Comparison of ENCODE assay signal across 9 cellular contexts in the genomic region with DNA sequence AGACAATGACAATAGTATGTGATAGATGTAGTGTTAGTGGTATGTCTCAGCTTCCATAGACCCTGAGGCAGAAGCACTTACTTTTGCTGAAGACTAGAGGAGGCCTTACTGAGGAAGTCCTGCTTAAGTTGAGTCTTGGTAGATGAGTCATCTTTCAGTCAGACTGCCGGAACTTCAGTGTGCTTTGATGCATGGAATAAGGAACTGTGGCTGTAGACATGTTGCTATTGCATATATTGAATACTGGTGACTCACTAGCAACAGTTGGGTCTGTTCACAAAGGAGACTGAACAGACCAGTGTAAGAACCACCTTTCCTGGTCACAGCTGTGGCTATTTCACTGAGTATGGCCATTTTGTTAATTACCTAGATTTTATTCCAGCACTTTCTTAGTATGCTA.
A peak's percentile ranks its signal among the peaks of the same experiment; 100 is the strongest.
DNase-seq lines count a peak whose midpoint lies in the region; ATAC-seq and TF ChIP-seq lines count a peak whose summit lies in the region.
"Had no signal": no experiment of that assay in that cellular context is flagged by ENCODE, and none has a peak within 500 bp of the region (broad histone marks: within the 10 kb centered on the region; RNA-seq: fewer than 3 reads in every experiment).

No MANE protein-coding gene starts in this region.

- ATAC-seq in GM18907 (IDR thresholded peaks at IDR 0.05; ENCODE audit: unreplicated experiment) (peak; percentile 94), HG02885 (IDR thresholded peaks at IDR 0.05; ENCODE audit: poor library complexity, unreplicated experiment) (peak; percentile 100)
- no peak for ATAC-seq in activated CD8-positive, alpha-beta memory T cell treated with anti-CD3 and anti-CD28 coated beads, Interleukin-2, amount 10 ng/mL, durations not matched to agents 7 days and 5 days

- H3K4me3 Mint-ChIP-seq in activated CD8-positive, alpha-beta memory T cell treated with anti-CD3 and anti-CD28 coated beads, Interleukin-2, amount 10 ng/mL, durations not matched to agents 7 days and 5 days = no peak overlapping the region

- no peak for TF ChIP-seq CTCF in kidney epithelial cell (IDR thresholded peaks at IDR 0.05; ENCODE audit: insufficient read depth, low read length, poor library complexity, severe bottlenecking)

- H3K27ac Mint-ChIP-seq in activated CD8-positive, alpha-beta memory T cell treated with anti-CD3 and anti-CD28 coated beads, Interleukin-2, amount 10 ng/mL, durations not matched to agents 7 days and 5 days = no peak overlapping the region

- H3K4me3 ChIP-seq in kidney epithelial cell (ENCODE audit: low read depth, low read length) = no peak overlapping the region

- no peaks in the 10 kb centered on the region for H3K36me3 Mint-ChIP-seq in activated CD8-positive, alpha-beta memory T cell treated with anti-CD3 and anti-CD28 coated beads, Interleukin-2, amount 10 ng/mL, durations not matched to agents 7 days and 5 days

- CTCF ChIA-PET in activated CD8-positive, alpha-beta memory T cell treated with anti-CD3 and anti-CD28 coated beads, Interleukin-2, amount 10 ng/mL, durations not matched to agents 7 days and 5 days (lab: Charles Lee) = no interaction called here

- no peaks in the 10 kb centered on the region for H3K36me3 ChIP-seq in kidney epithelial cell (ENCODE audit: control insufficient read depth, insufficient read depth, low read length)

- peaks cover 3% of the 10 kb centered on the region for H3K9me3 Mint-ChIP-seq in activated CD8-positive, alpha-beta memory T cell treated with anti-CD3 and anti-CD28 coated beads, Interleukin-2, amount 10 ng/mL, durations not matched to agents 7 days and 5 days (ENCODE audit: low read depth)

- DNase-seq in NCI-H460 (ENCODE audit: extremely low read depth, low read depth) (peak; percentile 37), kidney epithelial cell (ENCODE audit: low read depth) (peak; percentile 99)
- DNase-seq in activated CD4-positive, alpha-beta T cell treated with anti-CD3 and anti-CD28 coated beads for 1 hour = no peak
- DNase-seq in activated effector memory CD4-positive, alpha-beta T cell treated with anti-CD3 and anti-CD28 coated beads, Interleukin-2, amount 50 U/mL, for 16 hours = no peak
- no peak for DNase-seq in activated CD4-positive, CD25-positive, alpha-beta regulatory T cell treated with anti-CD3 and anti-CD28 coated beads, Interleukin-2, amount 50 U/mL, for 72 hours
- no peak for DNase-seq in activated CD8-positive, alpha-beta memory T cell treated with anti-CD3 and anti-CD28 coated beads, Interleukin-2, amount 10 ng/mL, durations not matched to agents 7 days and 5 days
- DNase-seq: stimulated activated CD4-positive, alpha-beta T cell treated with anti-CD3 and anti-CD28 coated beads, Interleukin-2, amount 100 ng/mL, for 48 hours had no signal

- no peaks in the 10 kb centered on the region for H3K27me3 Mint-ChIP-seq in activated CD8-positive, alpha-beta memory T cell treated with anti-CD3 and anti-CD28 coated beads, Interleukin-2, amount 10 ng/mL, durations not matched to agents 7 days and 5 days

- H3K4me1 Mint-ChIP-seq in activated CD8-positive, alpha-beta memory T cell treated with anti-CD3 and anti-CD28 coated beads, Interleukin-2, amount 10 ng/mL, durations not matched to agents 7 days and 5 days = no peaks in the 10 kb centered on the region

- no peaks in the 10 kb centered on the region for H3K27me3 ChIP-seq in kidney epithelial cell (ENCODE audit: control insufficient read depth, insufficient read depth, low read length)

Comparison
In these comparisons a context has a peak if more than half of its experiments do, and no peak if none do; other contexts are left out.
1. DNase-seq: peak in NCI-H460 (single experiment) and kidney epithelial cell (single experiment); none in activated CD4-positive, alpha-beta T cell treated with anti-CD3 and anti-CD28 coated beads for 1 hour (single experiment), activated effector memory CD4-positive, alpha-beta T cell treated with anti-CD3 and anti-CD28 coated beads, Interleukin-2, amount 50 U/mL, for 16 hours (single experiment), activated CD4-positive, CD25-positive, alpha-beta regulatory T cell treated with anti-CD3 and anti-CD28 coated beads, Interleukin-2, amount 50 U/mL, for 72 hours (single experiment) and activated CD8-positive, alpha-beta memory T cell treated with anti-CD3 and anti-CD28 coated beads, Interleukin-2, amount 10 ng/mL, durations not matched to agents 7 days and 5 days (single experiment).